Comparison of ENCODE assay signal across 31 cellular contexts in genomic region chr5:1253456-1254105, GRCh38. TPM values are rescaled to one million over a fixed set of nuclear protein-coding genes. Genes with fewer than 3 reads are reported as not detected.
"Had no signal": no experiment of that assay in that cellular context is flagged by ENCODE, and none has a peak within 500 bp of the region (broad histone marks: within the 10 kb centered on the region; RNA-seq: fewer than 3 reads in every experiment).

No MANE protein-coding gene starts in this region.

- H3K36me3 ChIP-seq: ascending aorta, cardiac muscle cell, WERI-Rb-1 had no signal

- H3K27ac ChIP-seq: ascending aorta, cardiac muscle cell, PC-9, RWPE1 had no signal

- DNase-seq: activated CD4-positive, alpha-beta T cell treated with anti-CD3 and anti-CD28 coated beads, Interleukin-2, amount 10 ng/mL, durations not matched to agents 24 days and 14 days; activated CD4-positive, alpha-beta T cell treated with anti-CD3 and anti-CD28 coated beads, Interleukin-2, amount 50 U/mL, for 48 hours; activated CD8-positive, alpha-beta T cell treated with anti-CD3 and anti-CD28 coated beads, Interleukin-2, amount 10 ng/mL, durations not matched to agents 7 days and 5 days; activated gamma-delta T cell; activated naive CD4-positive, alpha-beta T cell treated with Interleukin-2 at 50 U/mL for 16 hours; activated naive CD8-positive, alpha-beta T cell treated with anti-CD3 and anti-CD28 coated beads, Interleukin-2, amount 10 ng/mL, durations not matched to agents 7 days and 5 days; activated T-cell treated with anti-CD3 and anti-CD28 coated beads, Interleukin-2, amount 50 U/mL, for 24 hours; amygdala; NCI-H1105; NCI-H1417 treated with DMSO at 0.1 percent for 48 hours; NCI-H187 treated with DMSO at 0.1 percent for 48 hours; NCI-H2081 treated with DMSO at 0.1 percent for 48 hours; NCI-H510A; NCI-H526; NCI-H748 treated with DMSO at 0.1 percent for 48 hours; NK-92 treated with Interleukin-12 subunit alpha and Interleukin-12 subunit beta, amount 100 ng/mL, for 24 hours; PC-9; Right ventricle myocardium superior; SW 1271; T1000; WERI-Rb-1 had no signal

- H3K4me3 Mint-ChIP-seq: activated CD4-positive, alpha-beta T cell treated with anti-CD3 and anti-CD28 coated beads, Interleukin-2, amount 10 ng/mL, durations not matched to agents 24 days and 14 days; activated CD8-positive, alpha-beta T cell treated with anti-CD3 and anti-CD28 coated beads, Interleukin-2, amount 10 ng/mL, durations not matched to agents 7 days and 5 days; activated naive CD4-positive, alpha-beta T cell treated with anti-CD3 and anti-CD28 coated beads, Interleukin-2, amount 50 U/mL, for 24 hours; activated naive CD8-positive, alpha-beta T cell treated with anti-CD3 and anti-CD28 coated beads, Interleukin-2, amount 10 ng/mL, durations not matched to agents 7 days and 5 days; activated T-cell treated with anti-CD3 and anti-CD28 coated beads, Interleukin-2, amount 50 U/mL, for 24 hours; central memory CD8-positive, alpha-beta T cell had no signal

- H3K27ac Mint-ChIP-seq: activated CD4-positive, alpha-beta T cell treated with anti-CD3 and anti-CD28 coated beads, Interleukin-2, amount 10 ng/mL, durations not matched to agents 24 days and 14 days; activated CD8-positive, alpha-beta T cell treated with anti-CD3 and anti-CD28 coated beads, Interleukin-2, amount 10 ng/mL, durations not matched to agents 7 days and 5 days; activated naive CD4-positive, alpha-beta T cell treated with anti-CD3 and anti-CD28 coated beads, Interleukin-2, amount 50 U/mL, for 24 hours; activated naive CD8-positive, alpha-beta T cell treated with anti-CD3 and anti-CD28 coated beads, Interleukin-2, amount 10 ng/mL, durations not matched to agents 7 days and 5 days; activated T-cell treated with anti-CD3 and anti-CD28 coated beads, Interleukin-2, amount 50 U/mL, for 24 hours; activated T-helper 2 cell treated with anti-CD3 and anti-CD28 coated beads, Interferon-gamma antibody, Interleukin-2, Interleukin-4, amounts not matched to agents 10 μg/mL and 5 μg/mL and 100 μg/mL, durations not matched to agents 14 hours and 24 hours and 36 hours had no signal

- H3K4me1 ChIP-seq: ascending aorta had no signal

- H3K9me3 ChIP-seq: ascending aorta had no signal

- H3K27me3 Mint-ChIP-seq: activated CD4-positive, alpha-beta T cell treated with anti-CD3 and anti-CD28 coated beads, Interleukin-2, amount 10 ng/mL, durations not matched to agents 24 days and 14 days; activated naive CD4-positive, alpha-beta T cell treated with anti-CD3 and anti-CD28 coated beads, Interleukin-2, amount 50 U/mL, for 24 hours; activated T-cell treated with anti-CD3 and anti-CD28 coated beads, Interleukin-2, amount 50 U/mL, for 24 hours had no signal

- H3K27me3 ChIP-seq: ascending aorta, cardiac muscle cell had no signal

- H3K4me3 ChIP-seq: ascending aorta, cardiac muscle cell, K562, PC-9 had no signal

- H3K9me3 Mint-ChIP-seq: activated CD4-positive, alpha-beta T cell treated with anti-CD3 and anti-CD28 coated beads, Interleukin-2, amount 10 ng/mL, durations not matched to agents 24 days and 14 days; activated naive CD4-positive, alpha-beta T cell treated with anti-CD3 and anti-CD28 coated beads, Interleukin-2, amount 50 U/mL, for 24 hours; activated naive CD8-positive, alpha-beta T cell treated with anti-CD3 and anti-CD28 coated beads, Interleukin-2, amount 10 ng/mL, durations not matched to agents 7 days and 5 days; activated T-cell treated with anti-CD3 and anti-CD28 coated beads, Interleukin-2, amount 50 U/mL, for 24 hours; activated T-helper 2 cell treated with anti-CD3 and anti-CD28 coated beads, Interferon-gamma antibody, Interleukin-2, Interleukin-4, amounts not matched to agents 10 μg/mL and 5 μg/mL and 100 μg/mL, durations not matched to agents 14 hours and 24 hours and 36 hours; central memory CD8-positive, alpha-beta T cell had no signal

- ATAC-seq: activated CD8-positive, alpha-beta T cell treated with anti-CD3 and anti-CD28 coated beads, Interleukin-2, amount 10 ng/mL, durations not matched to agents 7 days and 5 days; K562 had no signal

- H3K36me3 Mint-ChIP-seq: activated naive CD4-positive, alpha-beta T cell treated with anti-CD3 and anti-CD28 coated beads, Interleukin-2, amount 50 U/mL, for 24 hours; activated naive CD8-positive, alpha-beta T cell treated with anti-CD3 and anti-CD28 coated beads, Interleukin-2, amount 10 ng/mL, durations not matched to agents 7 days and 5 days had no signal

RNA-seq across cellular contexts. Expression of gene SLC6A18, which starts 28.4 kb away (rescaled TPM):
- total RNA-seq: activated CD4-positive, alpha-beta T cell treated with anti-CD3 and anti-CD28 coated beads, Interleukin-2, amount 10 ng/mL, durations not matched to agents 24 days and 14 days; activated CD8-positive, alpha-beta T cell treated with anti-CD3 and anti-CD28 coated beads, Interleukin-2, amount 10 ng/mL, durations not matched to agents 7 days and 5 days; activated naive CD8-positive, alpha-beta T cell treated with anti-CD3 and anti-CD28 coated beads, Interleukin-2, amount 10 ng/mL, durations not matched to agents 7 days and 5 days; activated T-helper 2 cell treated with anti-CD3 and anti-CD28 coated beads, Interferon-gamma antibody, Interleukin-2, Interleukin-4, amounts not matched to agents 10 μg/mL and 5 μg/mL and 100 μg/mL, durations not matched to agents 14 hours and 24 hours and 36 hours; ascending aorta; cardiac muscle cell; K562; MCF 10A; PC-9; Right ventricle myocardium superior; T-helper 1 cell treated with Interleukin-12 subunit alpha and Interleukin-12 subunit beta and Interleukin-4 antibody, amounts not matched to agents 30 ng/mL and 1 ng/mL, for 36 hours; T-helper 2 cell treated with Interferon-gamma antibody and Interleukin-4, amounts not matched to agents 100 ng/mL and 5 ng/mL, for 36 hours had no signal

RNA-seq across cellular contexts. Expression of gene TERT, which starts 41.3 kb away (rescaled TPM):
- total RNA-seq: ascending aorta, Right ventricle myocardium superior had no signal

RNA-seq across cellular contexts. Expression of gene SLC6A19, which starts 52.2 kb away (rescaled TPM):
- total RNA-seq: activated CD4-positive, alpha-beta T cell treated with anti-CD3 and anti-CD28 coated beads, Interleukin-2, amount 10 ng/mL, durations not matched to agents 24 days and 14 days; activated CD8-positive, alpha-beta T cell treated with anti-CD3 and anti-CD28 coated beads, Interleukin-2, amount 10 ng/mL, durations not matched to agents 7 days and 5 days; activated naive CD8-positive, alpha-beta T cell treated with anti-CD3 and anti-CD28 coated beads, Interleukin-2, amount 10 ng/mL, durations not matched to agents 7 days and 5 days; activated T-helper 2 cell treated with anti-CD3 and anti-CD28 coated beads, Interferon-gamma antibody, Interleukin-2, Interleukin-4, amounts not matched to agents 10 μg/mL and 5 μg/mL and 100 μg/mL, durations not matched to agents 14 hours and 24 hours and 36 hours; ascending aorta; MCF 10A; PC-9; Right ventricle myocardium superior; T-helper 1 cell treated with Interleukin-12 subunit alpha and Interleukin-12 subunit beta and Interleukin-4 antibody, amounts not matched to agents 30 ng/mL and 1 ng/mL, for 36 hours; T-helper 2 cell treated with Interferon-gamma antibody and Interleukin-4, amounts not matched to agents 100 ng/mL and 5 ng/mL, for 36 hours had no signal
